ENCODE assay signal across 29 cellular contexts in the genomic region with DNA sequence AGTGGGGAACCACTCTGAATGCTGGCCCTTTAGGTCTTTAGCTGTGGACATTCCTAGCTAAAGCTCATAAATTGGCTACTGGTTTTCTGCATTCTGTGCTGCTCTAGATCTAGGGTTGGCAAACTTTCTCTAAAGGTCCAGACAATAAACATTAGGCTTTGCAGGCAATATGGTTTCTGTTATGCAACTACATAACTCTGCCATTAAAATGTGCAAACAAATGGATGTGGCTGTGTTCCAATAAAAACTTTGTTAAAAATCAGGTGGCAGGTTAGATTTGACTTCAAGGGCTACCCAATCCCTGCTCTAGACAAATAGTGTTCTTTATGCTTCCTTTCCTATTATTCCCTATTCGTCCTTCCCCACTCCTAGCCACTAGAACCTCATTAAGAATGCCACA. TPM values are rescaled to one million over a fixed set of nuclear protein-coding genes. Genes with fewer than 3 reads are reported as not detected.
DNase-seq lines count a peak whose midpoint lies in the region; ATAC-seq, FAIRE-seq and TF ChIP-seq lines count a peak whose summit lies in the region.
"Had no signal": no experiment of that assay in that cellular context is flagged by ENCODE, and none has a peak within 500 bp of the region (broad histone marks: within the 10 kb centered on the region; RNA-seq: fewer than 3 reads in every experiment).

No MANE protein-coding gene starts in this region.

- no peak overlapping the region for H3K27ac ChIP-seq in caudate nucleus (ENCODE audit: low read depth, low read length)
- H3K27ac ChIP-seq: BLaER1 had no signal

- intact Hi-C loops in left colon (cut with DNase I, micrococcal nuclease): no loop called here

- no peak for TF ChIP-seq CTCF in LNCaP clone FGC (IDR thresholded peaks at IDR 0.05; ENCODE audit: control insufficient read depth, extremely low read depth, insufficient read depth)

- peak; percentile 49 for FAIRE-seq in HTR-8/SVneo (lab: Jason Lieb, UNC)
- FAIRE-seq in GM19239 (lab: Jason Lieb, UNC): no peak
- FAIRE-seq: A204.1, GM12878, GM12892, GM18507 had no signal

- DNase-seq in HTR-8/SVneo (ENCODE audit: insufficient read length, low spot score): no peak
- DNase-seq in LNCaP clone FGC (ENCODE audit: low read depth): peak; percentile 68
- no peak for DNase-seq in left colon
- DNase-seq in GM19239 (ENCODE audit: insufficient read length, low spot score): no peak
- DNase-seq in NCI-H2171 treated with DMSO at 0.1 percent for 48 hours (lab: John Stamatoyannopoulos, UW): no peak
- no peak for DNase-seq in caudate nucleus (lab: John Stamatoyannopoulos, UW)
- DNase-seq: 8988T; ACHN; BE2C; C1 segment of cervical spinal cord; CD4-positive, alpha-beta memory T cell; CD4-positive, CD25-positive, alpha-beta regulatory T cell; CD8-positive, alpha-beta memory T cell; COR-L47; DMS 273 treated with DMSO at 0.1 percent for 48 hours; DMS153; DMS53; DMS79; DND-41; EL; GDM1 had no signal

- H3K4me3 ChIP-seq in LNCaP clone FGC (ENCODE audit: low read depth, low read length): no peak overlapping the region
- H3K4me3 ChIP-seq: BLaER1, GM12878 had no signal

- peak; percentile 67 for ATAC-seq in left colon
- ATAC-seq: GM12878 had no signal

RNA-seq across cellular contexts. Expression of a gene that starts 6.8 kb away (rescaled TPM):
- total RNA-seq in left colon: under 1 TPM; 0.06 to 0.34 TPM
- total RNA-seq: A673; CD4-positive, CD25-positive, alpha-beta regulatory T cell; CD8-positive, alpha-beta memory T cell; Daoy; G401; GM12878 had no signal

RNA-seq across cellular contexts. Expression of a gene that starts 42.6 kb away (rescaled TPM):
- total RNA-seq in left colon: 1 to 10 TPM; 1.5 to 4.3 TPM
- total RNA-seq: G401, GM12878 had no signal
